Comparison of ENCODE assay signal across 13 cellular contexts in genomic region chr11:10743354-10744035, GRCh38. TPM values are rescaled to one million over a fixed set of nuclear protein-coding genes. Genes with fewer than 3 reads are reported as not detected.
DNase-seq lines count a peak whose midpoint lies in the region; ATAC-seq and TF ChIP-seq lines count a peak whose summit lies in the region.
"Had no signal": no experiment of that assay in that cellular context is flagged by ENCODE, and none has a peak within 500 bp of the region (broad histone marks: within the 10 kb centered on the region; RNA-seq: fewer than 3 reads in every experiment).

No MANE protein-coding gene starts in this region.

- H3K4me3 Mint-ChIP-seq in CD4-positive, CD25-positive, alpha-beta regulatory T cell = peak overlapping the region; percentile 13 to 77 (median 68)
- H3K4me3 Mint-ChIP-seq in immature natural killer cell = peak overlapping the region; percentile 68 to 88 (median 80)
- H3K4me3 Mint-ChIP-seq: WTC11 had no signal

- peak in 2 of 3 donors; percentile 11 to 45 for DNase-seq in CD4-positive, CD25-positive, alpha-beta regulatory T cell
- peak; percentile 68 to 75 (median 73) for DNase-seq in immature natural killer cell
- DNase-seq in NCI-H1694 treated with DMSO at 0.1 percent for 48 hours (lab: John Stamatoyannopoulos, UW) = no peak
- no peak for DNase-seq in SHP77 (lab: John Stamatoyannopoulos, UW)
- no peak for DNase-seq in HuH-7.5 (ENCODE audit: low spot score)
- DNase-seq: COR-L47, NCI-H82 had no signal

- peaks cover 16 to 29% (median 21%) of the 10 kb centered on the region in 4 donors for H3K4me1 Mint-ChIP-seq in CD4-positive, CD25-positive, alpha-beta regulatory T cell
- peaks cover 39 to 42% of the 10 kb centered on the region in 2 donors for H3K4me1 Mint-ChIP-seq in immature natural killer cell
- H3K4me1 Mint-ChIP-seq: WTC11 had no signal

- H3K27ac Mint-ChIP-seq in CD4-positive, CD25-positive, alpha-beta regulatory T cell = peak overlapping the region; percentile 74 to 92 (median 75)
- H3K27ac Mint-ChIP-seq in immature natural killer cell = peak overlapping the region; percentile 79 to 96 (median 86)
- H3K27ac Mint-ChIP-seq: WTC11 had no signal

- no peaks in the 10 kb centered on the region for H3K9me3 ChIP-seq in CD4-positive, CD25-positive, alpha-beta regulatory T cell (ENCODE audit: control insufficient read depth in 2 of 2, low read length in 2 of 2)

- H3K4me3 ChIP-seq in CD4-positive, CD25-positive, alpha-beta regulatory T cell (ENCODE audit: low read depth, low read length) = peak overlapping the region; percentile 26
- H3K4me3 ChIP-seq: lung, skin epidermis had no signal

- no peaks in the 10 kb centered on the region for H3K36me3 ChIP-seq in CD4-positive, CD25-positive, alpha-beta regulatory T cell (ENCODE audit: control insufficient read depth, insufficient read depth, low read length)

- H3K36me3 Mint-ChIP-seq in CD4-positive, CD25-positive, alpha-beta regulatory T cell = no peaks in the 10 kb centered on the region
- H3K36me3 Mint-ChIP-seq in immature natural killer cell = no peaks in the 10 kb centered on the region
- H3K36me3 Mint-ChIP-seq: WTC11 had no signal

- no peaks in the 10 kb centered on the region for H3K27me3 Mint-ChIP-seq in CD4-positive, CD25-positive, alpha-beta regulatory T cell
- peaks cover 4 to 10% (median 9%) of the 10 kb centered on the region in 3 donors for H3K27me3 Mint-ChIP-seq in immature natural killer cell (ENCODE audit: low read depth in 3 of 3)

- TF ChIP-seq CTCF in VCaP (conservative IDR thresholded peaks at IDR 0.05) = no peak

- no peaks in the 10 kb centered on the region for H3K27me3 ChIP-seq in CD4-positive, CD25-positive, alpha-beta regulatory T cell (ENCODE audit: control insufficient read depth, insufficient read depth, low read length)

- no peak overlapping the region for H3K27ac ChIP-seq in CD4-positive, CD25-positive, alpha-beta regulatory T cell (ENCODE audit: insufficient read depth, low read length, poor library complexity, severe bottlenecking)
- 0 out of 2 replicates have a peak overlapping the region, but pooled peaks have one; percentile 24 for H3K27ac ChIP-seq in VCaP
- H3K27ac ChIP-seq: skin epidermis had no signal

- H3K4me1 ChIP-seq in CD4-positive, CD25-positive, alpha-beta regulatory T cell (ENCODE audit: control insufficient read depth, insufficient read depth, low read length, poor library complexity, severe bottlenecking) = peaks cover 22% of the 10 kb centered on the region

- no peaks in the 10 kb centered on the region for H3K9me3 Mint-ChIP-seq in CD4-positive, CD25-positive, alpha-beta regulatory T cell
- H3K9me3 Mint-ChIP-seq in immature natural killer cell = no peaks in the 10 kb centered on the region
- H3K9me3 Mint-ChIP-seq: WTC11 had no signal

- peak; percentile 38 to 55 for ATAC-seq in CD4-positive, CD25-positive, alpha-beta regulatory T cell (ENCODE audit: low read depth in 2 of 2)
- ATAC-seq in HG02759 (IDR thresholded peaks at IDR 0.05; ENCODE audit: unreplicated experiment) (peak; percentile 58), HG03280 (IDR thresholded peaks at IDR 0.05; ENCODE audit: unreplicated experiment) (no peak)
- ATAC-seq: WTC11 had no signal

RNA-seq across cellular contexts. Expression of gene CTR9, which starts 7.6 kb away (rescaled TPM):
- 27.9 TPM for total RNA-seq in CD4-positive, CD25-positive, alpha-beta regulatory T cell
- 10 to 100 TPM; 45.4 to 52.2 (median 47.4) TPM for polyA plus RNA-seq in CD4-positive, CD25-positive, alpha-beta regulatory T cell
- polyA plus RNA-seq in immature natural killer cell = 10 to 100 TPM; 32.6 to 68.0 (median 43.2) TPM

RNA-seq across cellular contexts. Expression of gene IRAG1, which starts 49.9 kb away (rescaled TPM):
- not detected for total RNA-seq in CD4-positive, CD25-positive, alpha-beta regulatory T cell
- not detected for polyA plus RNA-seq in CD4-positive, CD25-positive, alpha-beta regulatory T cell
- under 1 TPM in 1 of 3 donors, not detected in 2; 0.41 TPM for polyA plus RNA-seq in immature natural killer cell

Comparison
In these comparisons a context has a peak if more than half of its experiments do, and no peak if none do; other contexts are left out.
1. DNase-seq: peak in CD4-positive, CD25-positive, alpha-beta regulatory T cell (2 of 3) and immature natural killer cell (3 of 3); none in NCI-H1694 treated with DMSO at 0.1 percent for 48 hours (single experiment), SHP77 (0 of 2) and HuH-7.5 (single experiment).